In the genomic region with DNA sequence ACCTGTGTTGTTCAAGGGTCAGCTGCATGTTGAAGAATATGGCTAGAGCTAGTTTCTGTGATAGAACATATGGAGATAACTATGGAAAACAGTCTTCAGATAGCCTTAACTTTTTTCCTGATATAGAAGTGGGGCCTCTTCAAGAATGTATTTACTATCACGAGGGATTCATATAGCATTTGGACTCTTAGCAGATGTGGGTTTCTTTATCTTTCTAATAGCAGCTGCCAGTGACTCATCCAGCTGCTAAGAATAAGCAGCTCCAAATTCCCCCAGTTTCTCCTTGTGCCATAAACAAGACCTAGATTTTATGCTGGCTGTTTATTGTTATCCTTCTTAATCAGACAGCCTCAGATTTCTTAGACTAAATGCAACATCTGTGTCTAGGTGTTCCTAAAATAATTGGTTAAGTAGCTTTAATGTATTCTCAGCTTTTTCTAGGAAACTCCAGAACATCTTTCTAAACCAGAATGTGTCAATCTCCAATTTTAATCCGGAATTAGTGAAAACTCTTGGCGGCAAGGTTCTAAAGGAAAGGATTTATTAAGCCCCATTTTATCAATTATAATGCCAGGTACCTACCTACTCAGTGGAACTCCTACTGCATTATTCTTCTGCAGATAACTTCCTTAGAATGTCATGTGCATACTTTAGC, we compare ENCODE assay signal across 13 cellular contexts.
A peak's percentile ranks its signal among the peaks of the same experiment; 100 is the strongest.
DNase-seq lines count a peak whose midpoint lies in the region; ATAC-seq and TF ChIP-seq lines count a peak whose summit lies in the region.
"Had no signal": no experiment of that assay in that cellular context is flagged by ENCODE, and none has a peak within 500 bp of the region (broad histone marks: within the 10 kb centered on the region; RNA-seq: fewer than 3 reads in every experiment).

No MANE protein-coding gene starts in this region.

- H3K36me3 ChIP-seq in gastrocnemius medialis = no peaks in the 10 kb centered on the region
- no peaks in the 10 kb centered on the region for H3K36me3 ChIP-seq in thyroid gland
- H3K36me3 ChIP-seq: left lung, suprapubic skin had no signal

- TF ChIP-seq POLR2A in erythroblast (IDR thresholded peaks at IDR 0.05; ENCODE audit: low read length) (no peak), gastrocnemius medialis (IDR thresholded peaks at IDR 0.05) (no peak), thyroid gland (IDR thresholded peaks at IDR 0.05) (no peak)

- no peak overlapping the region for H3K4me3 ChIP-seq in skeletal muscle cell (ENCODE audit: low read depth, low read length)
- H3K4me3 ChIP-seq in gastrocnemius medialis = no peak overlapping the region
- no peak overlapping the region for H3K4me3 ChIP-seq in thyroid gland (replicated peaks in 1 of 3)
- H3K4me3 ChIP-seq: left lung, suprapubic skin had no signal

- ATAC-seq in GM21786 (IDR thresholded peaks at IDR 0.05; ENCODE audit: unreplicated experiment) = peak; percentile 52
- no peak for ATAC-seq in gastrocnemius medialis
- no peak for ATAC-seq in activated naive CD4-positive, alpha-beta T cell treated with anti-CD3 and anti-CD28 coated beads, Interleukin-2, amount 50 U/mL, for 72 hours
- ATAC-seq: left lung had no signal

- DNase-seq in OCI-M1 (lab: John Stamatoyannopoulos, UW) = peak; percentile 96
- peak; percentile 91 to 96 for DNase-seq in erythroblast (lab: John Stamatoyannopoulos, UW)
- DNase-seq in skeletal muscle cell (ENCODE audit: low read depth) = peak; percentile 48
- DNase-seq in gastrocnemius medialis = no peak
- DNase-seq in thyroid gland = no peak
- no peak for DNase-seq in activated naive CD4-positive, alpha-beta T cell treated with anti-CD3 and anti-CD28 coated beads, Interleukin-2, amount 50 U/mL, for 72 hours (ENCODE audit: low spot score in 2 of 2)
- DNase-seq: activated CD4-positive, alpha-beta memory T cell treated with anti-CD3 and anti-CD28 coated beads, Interleukin-2, amount 10 ng/mL, durations not matched to agents 7 days and 5 days; activated naive CD8-positive, alpha-beta T cell treated with anti-CD3 and anti-CD28 coated beads, Interleukin-2, amount 10 ng/mL, durations not matched to agents 7 days and 5 days; left lung; T-helper 1 cell had no signal

- H3K9me3 ChIP-seq in gastrocnemius medialis = no peaks in the 10 kb centered on the region
- no peaks in the 10 kb centered on the region for H3K9me3 ChIP-seq in thyroid gland
- H3K9me3 ChIP-seq: suprapubic skin had no signal

- no peak overlapping the region for H3K27ac ChIP-seq in gastrocnemius medialis
- H3K27ac ChIP-seq in thyroid gland = no peak overlapping the region
- H3K27ac ChIP-seq: left lung, parathyroid adenoma, suprapubic skin had no signal

- H3K27me3 ChIP-seq in gastrocnemius medialis (no peaks in the 10 kb centered on the region), thyroid gland (no peaks in the 10 kb centered on the region)
- H3K27me3 ChIP-seq: left lung, suprapubic skin had no signal

- WGBS in thyroid gland, 2 donors = 83 to 85% methylated on average over 3 of the region's 3 CpGs

- intact Hi-C loops in gastrocnemius medialis (cut with DNase I; ENCODE audit: low total_unique reads) = no loop called here
- intact Hi-C loops in thyroid gland (cut with DNase I) = no loop called here

- peaks cover 0 to 5% of the 10 kb centered on the region in 2 donors for H3K9me3 Mint-ChIP-seq in activated naive CD4-positive, alpha-beta T cell treated with anti-CD3 and anti-CD28 coated beads, Interleukin-2, amount 50 U/mL, for 72 hours
- H3K9me3 Mint-ChIP-seq: activated CD4-positive, alpha-beta memory T cell treated with anti-CD3 and anti-CD28 coated beads, Interleukin-2, amount 10 ng/mL, durations not matched to agents 7 days and 5 days had no signal

- in situ Hi-C loops in gastrocnemius medialis (cut with MboI; ENCODE audit: low sequenced_read_pairs in 4 of 4) = no loop called here

- peaks cover 6 to 11% of the 10 kb centered on the region in 2 donors for H3K36me3 Mint-ChIP-seq in activated naive CD4-positive, alpha-beta T cell treated with anti-CD3 and anti-CD28 coated beads, Interleukin-2, amount 50 U/mL, for 72 hours

- no peak overlapping the region for H3K27ac Mint-ChIP-seq in activated naive CD4-positive, alpha-beta T cell treated with anti-CD3 and anti-CD28 coated beads, Interleukin-2, amount 50 U/mL, for 72 hours
- H3K27ac Mint-ChIP-seq: activated CD4-positive, alpha-beta memory T cell treated with anti-CD3 and anti-CD28 coated beads, Interleukin-2, amount 10 ng/mL, durations not matched to agents 7 days and 5 days; activated naive CD8-positive, alpha-beta T cell treated with anti-CD3 and anti-CD28 coated beads, Interleukin-2, amount 10 ng/mL, durations not matched to agents 7 days and 5 days had no signal

- TF ChIP-seq CTCF in gastrocnemius medialis (IDR thresholded peaks at IDR 0.05 in 4 of 5, conservative IDR thresholded peaks at IDR 0.05 in 1 of 5) = no peak
- TF ChIP-seq CTCF in thyroid gland (IDR thresholded peaks at IDR 0.05) = no peak

- no peaks in the 10 kb centered on the region for H3K4me1 ChIP-seq in gastrocnemius medialis
- no peaks in the 10 kb centered on the region for H3K4me1 ChIP-seq in thyroid gland
- H3K4me1 ChIP-seq: left lung, parathyroid adenoma had no signal

Comparison
In these comparisons a context has a peak if more than half of its experiments do, and no peak if none do; other contexts are left out.
1. DNase-seq: peak in OCI-M1 (single experiment), erythroblast (2 of 2) and skeletal muscle cell (single experiment); none in gastrocnemius medialis (0 of 2), thyroid gland (0 of 2) and activated naive CD4-positive, alpha-beta T cell treated with anti-CD3 and anti-CD28 coated beads, Interleukin-2, amount 50 U/mL, for 72 hours (0 of 2).